In the genomic region with DNA sequence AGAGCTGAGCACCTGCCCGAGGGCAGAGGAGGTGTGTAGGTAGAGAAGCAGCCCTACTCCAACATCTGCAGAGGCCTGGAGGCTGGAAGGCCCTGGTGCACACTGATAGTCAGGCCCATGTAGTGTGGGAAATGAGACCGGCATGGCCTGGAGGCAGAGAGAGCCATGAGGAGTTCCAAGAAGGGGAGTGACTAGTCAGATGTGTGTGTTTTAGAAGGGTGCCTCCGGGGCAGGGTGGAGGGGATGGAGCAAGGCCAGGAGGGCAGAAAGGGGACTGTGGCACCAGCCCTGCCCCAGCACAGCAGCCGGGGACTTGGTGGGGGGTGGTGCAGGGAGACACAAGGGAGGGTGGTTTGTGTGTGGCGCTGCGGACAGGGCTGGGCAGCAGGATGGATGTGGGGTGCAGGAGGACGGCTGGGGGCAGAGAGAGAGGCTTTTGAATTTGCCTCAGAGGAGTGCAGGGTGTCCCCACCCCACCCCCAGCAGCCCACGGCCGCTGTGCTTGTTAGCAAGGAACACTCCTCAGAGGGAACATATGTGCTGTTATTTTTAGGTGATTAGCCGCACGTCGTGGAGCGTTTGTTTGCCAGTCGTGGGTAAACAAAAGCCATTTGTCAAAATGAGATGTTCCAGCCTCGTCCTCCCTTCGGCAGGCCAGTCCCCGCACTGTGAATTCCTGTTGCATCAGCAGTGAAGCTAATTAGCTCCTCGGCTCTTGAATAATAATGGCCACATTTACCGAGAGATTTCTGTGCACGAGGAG, we compare ENCODE assay signal across 8 cellular contexts.
DNase-seq lines count a peak whose midpoint lies in the region; ATAC-seq, FAIRE-seq and TF ChIP-seq lines count a peak whose summit lies in the region.
"Not testable (repeated sequence)": the region's sequence is repeated elsewhere in the genome, so short reads cannot be mapped to it uniquely, and the experiment has no call there.

No MANE protein-coding gene starts in this region.

- not testable (repeated sequence) for H3K9ac ChIP-seq in mesenchymal stem cell (ENCODE audit: low read length)

- H4K8ac ChIP-seq in mesenchymal stem cell (ENCODE audit: low read length) = not testable (repeated sequence)

- not testable (repeated sequence) for H3K27me3 ChIP-seq in H7 (ENCODE audit: control insufficient read depth, insufficient read depth, low read length); RWPE2 (ENCODE audit: insufficient read depth, poor library complexity, severe bottlenecking); heart left ventricle; mesenchymal stem cell (ENCODE audit: control insufficient read depth in 1 of 2, insufficient read depth in 1 of 2, low read length in 2 of 2); psoas muscle (ENCODE audit: insufficient read depth in 3 of 3, low read length in 2 of 3)

- H3K36me3 ChIP-seq in H7 (replicated peaks; ENCODE audit: control insufficient read depth, insufficient read depth, low read length); RWPE2 (ENCODE audit: low read depth); heart left ventricle; mesenchymal stem cell (ENCODE audit: control insufficient read depth in 1 of 2, insufficient read depth in 2 of 2, low read depth in 1 of 2, low read length in 2 of 2); psoas muscle (ENCODE audit: insufficient read depth in 1 of 2, low read depth in 1 of 2): not testable (repeated sequence)

- H3K79me1 ChIP-seq in mesenchymal stem cell (replicated peaks; ENCODE audit: low read length, poor library complexity, severe bottlenecking) = not testable (repeated sequence)

- H2AFZ ChIP-seq in mesenchymal stem cell (ENCODE audit: low read depth, low read length) = not testable (repeated sequence)

- ATAC-seq in RWPE2 (ENCODE audit: low read depth) (peak; percentile 51), heart left ventricle (peak; percentile 86 to 96 (median 94)), psoas muscle (peak; percentile 66 to 95 (median 83))

- H2BK120ac ChIP-seq in mesenchymal stem cell (ENCODE audit: low read depth, low read length) = not testable (repeated sequence)

- H2BK5ac ChIP-seq in mesenchymal stem cell (ENCODE audit: low read depth, low read length, poor library complexity, severe bottlenecking) = not testable (repeated sequence)

- H3K4me2 ChIP-seq in mesenchymal stem cell (ENCODE audit: low read length, poor library complexity, severe bottlenecking) = not testable (repeated sequence)

- H3K27ac ChIP-seq in RWPE2 (ENCODE audit: poor library complexity, severe bottlenecking); mesenchymal stem cell (ENCODE audit: low read length, poor library complexity, severe bottlenecking); psoas muscle: not testable (repeated sequence)
- H3K27ac ChIP-seq in heart left ventricle = peak overlapping the region in 1 of 12 donors; percentile 56

- H3K9me3 ChIP-seq in RWPE2 (ENCODE audit: severe bottlenecking); heart left ventricle; mesenchymal stem cell (ENCODE audit: control insufficient read depth, low read length); psoas muscle: not testable (repeated sequence)

- not testable (repeated sequence) for TF ChIP-seq CTCF in RWPE2 (IDR thresholded peaks at IDR 0.05; ENCODE audit: poor library complexity, severe bottlenecking); heart left ventricle (IDR thresholded peaks at IDR 0.05); psoas muscle (IDR thresholded peaks at IDR 0.05)

- not testable (repeated sequence) for H3K18ac ChIP-seq in mesenchymal stem cell (ENCODE audit: low read depth in 1 of 2, low read length in 2 of 2)

- H2BK12ac ChIP-seq in mesenchymal stem cell (ENCODE audit: low read length in 2 of 2) = not testable (repeated sequence)

- H3K4me1 ChIP-seq in RWPE2 (ENCODE audit: insufficient read depth, poor library complexity, severe bottlenecking); heart left ventricle; mesenchymal stem cell (ENCODE audit: control insufficient read depth, insufficient read depth, low read depth, low read length); psoas muscle: not testable (repeated sequence)

- H2AK5ac ChIP-seq in mesenchymal stem cell (ENCODE audit: low read length, severe bottlenecking) = not testable (repeated sequence)

- H2BK15ac ChIP-seq in mesenchymal stem cell (ENCODE audit: low read depth, poor library complexity, severe bottlenecking) = not testable (repeated sequence)

- H4K91ac ChIP-seq in mesenchymal stem cell (ENCODE audit: low read length) = not testable (repeated sequence)

- H3K4me3 ChIP-seq in H7 (ENCODE audit: insufficient read depth, low read depth, low read length); RWPE2 (ENCODE audit: severe bottlenecking); heart left ventricle; mesenchymal stem cell (ENCODE audit: insufficient read depth in 1 of 2, low read depth in 1 of 2, low read length in 2 of 2); psoas muscle: not testable (repeated sequence)

- 26 to 33% (median 30%) methylated on average over 11 to 20 of the region's 20 CpGs for WGBS in heart left ventricle, 4 donors
- whole genome bisulfite sequencing in mesenchymal stem cell = 33% methylated on average over 12 of the region's 20 CpGs
- 28 to 31% (median 30%) methylated on average over 13 to 19 of the region's 20 CpGs for WGBS in psoas muscle, 3 donors

- peak; percentile 77 for FAIRE-seq in endometrium (lab: Jason Lieb, UNC)

- intact Hi-C loops in heart left ventricle (cut with DNase I); psoas muscle (cut with DNase I): not testable (repeated sequence)

- not testable (repeated sequence) for H3K14ac ChIP-seq in mesenchymal stem cell (ENCODE audit: low read length in 2 of 2)

- H3K23ac ChIP-seq in mesenchymal stem cell (ENCODE audit: low read length in 2 of 2) = not testable (repeated sequence)

- DNase-seq in COR-L47 (lab: John Stamatoyannopoulos, UW) (peak; percentile 58), H7 (peak; percentile 10), NCI-H2171 treated with DMSO at 0.1 percent for 48 hours (lab: John Stamatoyannopoulos, UW) (peak; percentile 18), heart left ventricle (peak in 2 of 5 donors; percentile 55 to 63), mesenchymal stem cell (peak; percentile 22), psoas muscle (peak in 1 of 2 donors; percentile 64)
- not testable (repeated sequence) for DNase-seq in RWPE2 (ENCODE audit: low spot score)

- TF ChIP-seq POLR2A in heart left ventricle (IDR thresholded peaks at IDR 0.05) = not testable (repeated sequence)

- H3K4ac ChIP-seq in mesenchymal stem cell (ENCODE audit: low read depth in 1 of 2, low read length in 2 of 2) = not testable (repeated sequence)
